8 cellular contexts compared by ENCODE assay signal in genomic region chr6:28953039-28953872, GRCh38. TPM values are rescaled to one million over a fixed set of nuclear protein-coding genes. Genes with fewer than 3 reads are reported as not detected.
DNase-seq lines count a peak whose midpoint lies in the region; ATAC-seq, FAIRE-seq and TF ChIP-seq lines count a peak whose summit lies in the region.

No MANE protein-coding gene starts in this region.

- no peaks in the 10 kb centered on the region for H4K20me1 ChIP-seq in neural progenitor cell (ENCODE audit: low read depth)

- TF ChIP-seq CTCF in GM12865 (IDR thresholded peaks at IDR 0.05; ENCODE audit: insufficient read depth, low read depth, low read length, missing control alignments) = no peak
- TF ChIP-seq CTCF in fibroblast of mammary gland (conservative IDR thresholded peaks at IDR 0.05; ENCODE audit: control insufficient read depth, insufficient read depth, low read depth, low read length) = no peak
- no peak for TF ChIP-seq CTCF in neural progenitor cell (IDR thresholded peaks at IDR 0.05)
- no peak for TF ChIP-seq CTCF in upper lobe of right lung (IDR thresholded peaks at IDR 0.05)

- peaks cover 4% of the 10 kb centered on the region for H3F3A ChIP-seq in neural progenitor cell (ENCODE audit: low read depth)

- H3K4me3 Mint-ChIP-seq in neural progenitor cell = peak overlapping the region; percentile 95

- H3K4me1 ChIP-seq in neural progenitor cell (no peaks in the 10 kb centered on the region), upper lobe of right lung (peaks cover 7% of the 10 kb centered on the region)

- TF ChIP-seq POLR2A in GM12891 (IDR thresholded peaks at IDR 0.05; ENCODE audit: low read depth, low read length) = no peak

- peak overlapping the region; percentile 98 for H2AFZ ChIP-seq in neural progenitor cell (replicated peaks)

- H3K27ac ChIP-seq in neural progenitor cell (no peak overlapping the region), upper lobe of right lung (no peak overlapping the region)

- H3K9ac ChIP-seq in neural progenitor cell = no peak overlapping the region

- DNase-seq in GM12865 (ENCODE audit: low read depth) (peak; percentile 82), OCI-M1 (lab: John Stamatoyannopoulos, UW) (peak; percentile 95), fibroblast of mammary gland (ENCODE audit: low read depth) (peak; percentile 68), neural progenitor cell (ENCODE audit: low spot score) (peak; percentile 77), upper lobe of right lung (no peak), GM12891 (ENCODE audit: insufficient read length, low spot score) (no peak)
- DNase-seq in activated T-cell treated with anti-CD3 and anti-CD28 coated beads, Interleukin-2, amount 50 U/mL, for 1 hour = peak; percentile 58

- peak overlapping the region; percentile 39 for H3K27ac Mint-ChIP-seq in neural progenitor cell

- H3K79me2 ChIP-seq in neural progenitor cell (ENCODE audit: low read depth) = no peaks in the 10 kb centered on the region

- H3K27me3 Mint-ChIP-seq in neural progenitor cell (ENCODE audit: insufficient read depth, low read depth) = peaks cover 27% of the 10 kb centered on the region

- ATAC-seq in HG03565 (IDR thresholded peaks at IDR 0.05; ENCODE audit: unreplicated experiment) = peak; percentile 58
- peak; percentile 55 for ATAC-seq in upper lobe of right lung

- H3K36me3 Mint-ChIP-seq in neural progenitor cell = peaks cover 4% of the 10 kb centered on the region

- no peaks in the 10 kb centered on the region for H3K36me3 ChIP-seq in neural progenitor cell
- H3K36me3 ChIP-seq in upper lobe of right lung = no peaks in the 10 kb centered on the region

- H3K4me3 ChIP-seq in GM12865 (ENCODE audit: low read depth, low read length) (peak overlapping the region; percentile 65), fibroblast of mammary gland (ENCODE audit: control insufficient read depth, low read depth, low read length) (peak overlapping the region; percentile 83), neural progenitor cell (peak overlapping the region; percentile 91), upper lobe of right lung (peak overlapping the region; percentile 24)

- H3K27me3 ChIP-seq in neural progenitor cell (peaks cover 10% of the 10 kb centered on the region), upper lobe of right lung (peaks cover 21% of the 10 kb centered on the region)

- FAIRE-seq in GM12891 (lab: Jason Lieb, UNC) = no peak

- H3K4me2 ChIP-seq in neural progenitor cell = peak overlapping the region; percentile 82

- intact Hi-C loops in upper lobe of right lung (cut with DNase I) = no loop called here

- peaks cover 8% of the 10 kb centered on the region for H3K9me3 Mint-ChIP-seq in neural progenitor cell

- no peaks in the 10 kb centered on the region for H3K9me3 ChIP-seq in neural progenitor cell (ENCODE audit: low read depth)
- H3K9me3 ChIP-seq in upper lobe of right lung = no peaks in the 10 kb centered on the region

- peaks cover 20% of the 10 kb centered on the region for H3K4me1 Mint-ChIP-seq in neural progenitor cell

TF ChIP-seq in GM12891, 5 proteins besides CTCF, POLR2A, EP300 and RAD21:
- TF ChIP-seq SPI1 (IDR thresholded peaks at IDR 0.05; ENCODE audit: low read depth, low read length) = no peak

RNA-seq across cellular contexts. Expression of gene TRIM27, which starts 29.5 kb away (rescaled TPM):
- total RNA-seq in neural progenitor cell (ENCODE audit: low replicate concordance) (69.0 and 94.5 TPM in 2 replicates), upper lobe of right lung (49.9 TPM)
- 25.6 TPM for polyA plus RNA-seq in GM12891 (2012; ENCODE audit: low read depth, missing spikeins)

RNA-seq across cellular contexts. Expression of gene ZNF311, which starts 51.9 kb away (rescaled TPM):
- total RNA-seq in neural progenitor cell (ENCODE audit: low replicate concordance) (1.9 and 2.0 TPM in 2 replicates), upper lobe of right lung (1.8 TPM)
- not detected for polyA plus RNA-seq in GM12891 (2012; ENCODE audit: low read depth, missing spikeins)

Comparison
In these comparisons a context has a peak if more than half of its experiments do, and no peak if none do; other contexts are left out.
1. DNase-seq: peak in GM12865 (single experiment), OCI-M1 (single experiment), activated T-cell treated with anti-CD3 and anti-CD28 coated beads, Interleukin-2, amount 50 U/mL, for 1 hour (single experiment), fibroblast of mammary gland (single experiment) and neural progenitor cell (single experiment); none in upper lobe of right lung (single experiment) and GM12891 (single experiment).
2. H3K4me3 ChIP-seq: peak in every context shown above with its lines; median percentile 91 in neural progenitor cell; 83 in fibroblast of mammary gland; 65 in GM12865; 24 in upper lobe of right lung.